1 cellular context compared by ENCODE assay signal in the genomic region with DNA sequence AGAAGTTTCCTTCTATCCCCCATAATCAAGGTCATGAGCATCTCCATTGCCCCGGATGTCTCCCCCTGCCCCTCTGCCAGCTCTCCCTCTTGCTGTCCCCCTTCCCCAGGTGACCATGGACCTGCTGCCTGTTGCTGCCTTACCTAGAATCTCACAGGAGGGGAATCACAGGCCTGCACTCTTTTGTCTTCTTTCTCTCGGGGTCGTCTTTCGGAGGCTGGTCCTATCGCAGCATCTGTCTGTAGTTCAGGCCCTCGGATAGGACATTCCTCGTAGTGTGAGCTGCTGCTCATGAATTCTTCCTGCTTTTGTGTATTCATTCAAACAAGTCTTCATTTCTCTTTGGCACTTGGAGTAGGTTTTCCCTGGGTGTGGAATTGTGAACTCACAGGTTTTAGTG.
TF ChIP-seq lines count a peak whose summit lies in the region.

No MANE protein-coding gene starts in this region.

TF ChIP-seq in WTC11, 78 proteins besides CTCF, POLR2A, EP300 and RAD21 (continued from another document):
- TF ChIP-seq, protein P1, sequence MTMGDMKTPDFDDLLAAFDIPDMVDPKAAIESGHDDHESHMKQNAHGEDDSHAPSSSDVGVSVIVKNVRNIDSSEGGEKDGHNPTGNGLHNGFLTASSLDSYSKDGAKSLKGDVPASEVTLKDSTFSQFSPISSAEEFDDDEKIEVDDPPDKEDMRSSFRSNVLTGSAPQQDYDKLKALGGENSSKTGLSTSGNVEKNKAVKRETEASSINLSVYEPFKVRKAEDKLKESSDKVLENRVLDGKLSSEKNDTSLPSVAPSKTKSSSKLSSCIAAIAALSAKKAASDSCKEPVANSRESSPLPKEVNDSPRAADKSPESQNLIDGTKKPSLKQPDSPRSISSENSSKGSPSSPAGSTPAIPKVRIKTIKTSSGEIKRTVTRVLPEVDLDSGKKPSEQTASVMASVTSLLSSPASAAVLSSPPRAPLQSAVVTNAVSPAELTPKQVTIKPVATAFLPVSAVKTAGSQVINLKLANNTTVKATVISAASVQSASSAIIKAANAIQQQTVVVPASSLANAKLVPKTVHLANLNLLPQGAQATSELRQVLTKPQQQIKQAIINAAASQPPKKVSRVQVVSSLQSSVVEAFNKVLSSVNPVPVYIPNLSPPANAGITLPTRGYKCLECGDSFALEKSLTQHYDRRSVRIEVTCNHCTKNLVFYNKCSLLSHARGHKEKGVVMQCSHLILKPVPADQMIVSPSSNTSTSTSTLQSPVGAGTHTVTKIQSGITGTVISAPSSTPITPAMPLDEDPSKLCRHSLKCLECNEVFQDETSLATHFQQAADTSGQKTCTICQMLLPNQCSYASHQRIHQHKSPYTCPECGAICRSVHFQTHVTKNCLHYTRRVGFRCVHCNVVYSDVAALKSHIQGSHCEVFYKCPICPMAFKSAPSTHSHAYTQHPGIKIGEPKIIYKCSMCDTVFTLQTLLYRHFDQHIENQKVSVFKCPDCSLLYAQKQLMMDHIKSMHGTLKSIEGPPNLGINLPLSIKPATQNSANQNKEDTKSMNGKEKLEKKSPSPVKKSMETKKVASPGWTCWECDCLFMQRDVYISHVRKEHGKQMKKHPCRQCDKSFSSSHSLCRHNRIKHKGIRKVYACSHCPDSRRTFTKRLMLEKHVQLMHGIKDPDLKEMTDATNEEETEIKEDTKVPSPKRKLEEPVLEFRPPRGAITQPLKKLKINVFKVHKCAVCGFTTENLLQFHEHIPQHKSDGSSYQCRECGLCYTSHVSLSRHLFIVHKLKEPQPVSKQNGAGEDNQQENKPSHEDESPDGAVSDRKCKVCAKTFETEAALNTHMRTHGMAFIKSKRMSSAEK (CRISPR knock-in tag; IDR thresholded peaks at IDR 0.05; ENCODE audit: borderline replicate concordance): no peak
- TF ChIP-seq ZNF396 (CRISPR knock-in tag; IDR thresholded peaks at IDR 0.05; ENCODE audit: borderline replicate concordance): no peak
- TF ChIP-seq, protein P2, sequence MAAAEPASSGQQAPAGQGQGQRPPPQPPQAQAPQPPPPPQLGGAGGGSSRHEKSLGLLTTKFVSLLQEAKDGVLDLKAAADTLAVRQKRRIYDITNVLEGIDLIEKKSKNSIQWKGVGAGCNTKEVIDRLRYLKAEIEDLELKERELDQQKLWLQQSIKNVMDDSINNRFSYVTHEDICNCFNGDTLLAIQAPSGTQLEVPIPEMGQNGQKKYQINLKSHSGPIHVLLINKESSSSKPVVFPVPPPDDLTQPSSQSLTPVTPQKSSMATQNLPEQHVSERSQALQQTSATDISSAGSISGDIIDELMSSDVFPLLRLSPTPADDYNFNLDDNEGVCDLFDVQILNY (CRISPR knock-in tag; IDR thresholded peaks at IDR 0.05): no peak
